11 cellular contexts compared by ENCODE assay signal in genomic region chr4:688695-689497, GRCh38. TPM values are rescaled to one million over a fixed set of nuclear protein-coding genes. Genes with fewer than 3 reads are reported as not detected.
DNase-seq lines count a peak whose midpoint lies in the region; ATAC-seq and TF ChIP-seq lines count a peak whose summit lies in the region.
"Had no signal": no experiment of that assay in that cellular context is flagged by ENCODE, and none has a peak within 500 bp of the region (broad histone marks: within the 10 kb centered on the region; RNA-seq: fewer than 3 reads in every experiment).

Gene SLC49A3 (minus strand): TSS chr4:689151. CDS start chr4:689127, 24 bp downstream.

- H3K4me3 ChIP-seq in HUES48 (ENCODE audit: low read depth, low read length) (peak within 1 kb of the TSS; percentile 63), coronary artery (peak within 1 kb of the TSS; percentile 79), lower leg skin (ENCODE audit: low read depth, poor library complexity, severe bottlenecking) (peak within 1 kb of the TSS; percentile 13)

- TF ChIP-seq POLR2A in lower leg skin (IDR thresholded peaks at IDR 0.05) = no peak

- H3K9me3 ChIP-seq in HUES48 (ENCODE audit: control insufficient read depth, insufficient read depth, low read length) = no peaks in the 10 kb centered on the region

- H3K27ac ChIP-seq in HUES48 (ENCODE audit: low read depth, low read length) (peak within 1 kb of the TSS; percentile 21), coronary artery (peak within 1 kb of the TSS; percentile 62 to 91)

- intact Hi-C loops in lower leg skin (cut with DNase I; ENCODE audit: low total_unique reads) = no loop called here

- WGBS in lower leg skin, 2 donors = 4 to 16% methylated on average over 19 to 29 of the region's 59 CpGs

- no peak for ATAC-seq in GM19395 (IDR thresholded peaks at IDR 0.05; ENCODE audit: unreplicated experiment)
- no peak for ATAC-seq in GM21825 (IDR thresholded peaks at IDR 0.05; ENCODE audit: unreplicated experiment)

- no peaks in the 10 kb centered on the region for H3K27me3 ChIP-seq in HUES48 (ENCODE audit: control insufficient read depth, insufficient read depth, low read length)

- H3K9ac ChIP-seq in HUES48 (ENCODE audit: low read depth, low read length) = no peak within 1 kb of the TSS

- in situ Hi-C loops in GM13977 (cut with MboI; ENCODE audit: low pct_unique_long_range_greater_than_20kb, low sequenced_read_pairs, unreplicated experiment) = no loop called here

- DNase-seq in coronary artery (ENCODE audit: low spot score) = no peak
- DNase-seq in lower leg skin (ENCODE audit: low spot score in 2 of 2) = no peak
- DNase-seq in SK-N-DZ (ENCODE audit: low spot score) = no peak
- no peak for DNase-seq in GM13977 (ENCODE audit: low spot score)
- DNase-seq: central memory CD4-positive, alpha-beta T cell; NCI-H69; stimulated activated CD4-positive, alpha-beta T cell treated with anti-CD3 and anti-CD28 coated beads, Interleukin-4, amount 100 ng/mL, for 4 hours had no signal

- TF ChIP-seq CTCF in coronary artery (IDR thresholded peaks at IDR 0.05) = no peak
- TF ChIP-seq CTCF in lower leg skin (IDR thresholded peaks at IDR 0.05) = no peak
- TF ChIP-seq CTCF in subcutaneous adipose tissue (IDR thresholded peaks at IDR 0.05; ENCODE audit: low read depth) = no peak
- no peak for TF ChIP-seq CTCF in GM13977 (IDR thresholded peaks at IDR 0.05; ENCODE audit: extremely low read depth, insufficient read depth, missing control alignments)

- H3K4me1 ChIP-seq in HUES48 (ENCODE audit: control insufficient read depth, insufficient read depth, low read length) = peaks cover 19% of the 10 kb centered on the region

- no peaks in the 10 kb centered on the region for H3K36me3 ChIP-seq in HUES48 (ENCODE audit: control insufficient read depth, insufficient read depth, low read length)

RNA-seq across cellular contexts. Expression of gene SLC49A3, which starts in this region (rescaled TPM):
- 10 to 100 TPM; 16.8 to 33.8 (median 22.7) TPM for total RNA-seq in lower leg skin
- total RNA-seq in subcutaneous adipose tissue = 10 to 100 TPM in 3 of 4 donors, 1 to 10 TPM in 1; 7.8 to 20.1 (median 14.4) TPM
- polyA plus RNA-seq in SK-N-DZ (2014; cell fraction: cytosol; rRNA removed) = not detected in 2 replicates
- polyA plus RNA-seq in SK-N-DZ (2014; cell fraction: nucleus; rRNA removed) = not detected in 2 replicates

Comparison
In these comparisons a context has a peak if more than half of its experiments do, and no peak if none do; other contexts are left out.
1. H3K4me3 ChIP-seq: peak in every context shown above with its lines; median percentile 79 in coronary artery; 63 in HUES48; 13 in lower leg skin.